8 cellular contexts compared by ENCODE assay signal in the genomic region with DNA sequence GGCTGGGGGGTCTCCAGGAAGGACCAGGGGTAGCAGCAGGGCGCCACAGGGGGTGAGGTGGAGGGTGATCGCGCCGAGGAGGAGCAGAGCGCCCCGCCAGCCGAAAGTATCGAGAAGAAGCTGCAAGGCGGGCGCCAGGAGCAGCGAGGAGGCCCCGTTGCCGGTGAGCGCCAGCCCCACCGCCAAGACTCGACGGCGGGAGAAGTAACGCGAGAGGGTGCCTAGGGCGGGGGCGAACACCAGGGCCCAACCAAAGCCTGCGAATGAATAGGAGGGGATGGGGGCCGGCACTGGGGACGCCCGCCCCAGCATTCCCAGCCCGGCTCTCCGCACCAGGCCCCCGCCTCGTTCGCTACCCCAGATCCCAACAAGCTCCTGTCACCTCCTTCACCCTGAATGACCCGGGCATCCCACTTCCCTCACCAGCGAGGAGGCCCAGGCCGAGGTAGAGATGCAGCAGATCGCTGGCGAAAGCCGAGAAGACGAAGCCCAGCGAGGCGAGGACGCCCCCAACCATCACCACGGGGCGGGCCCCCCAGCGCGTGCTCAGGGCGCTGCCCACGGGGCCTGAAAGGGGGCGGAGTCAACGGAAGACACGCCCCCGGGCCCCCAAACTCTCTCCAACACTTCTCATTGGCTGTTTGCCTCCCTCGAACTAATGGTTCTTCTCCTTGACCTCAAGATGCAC. TPM values are rescaled to one million over a fixed set of nuclear protein-coding genes. Genes with fewer than 3 reads are reported as not detected.
DNase-seq lines count a peak whose midpoint lies in the region; ATAC-seq and TF ChIP-seq lines count a peak whose summit lies in the region.

No MANE protein-coding gene starts in this region.

- H3K27me3 Mint-ChIP-seq in CD14-positive monocyte (ENCODE audit: low read depth in 3 of 3): peaks cover 38 to 55% (median 48%) of the 10 kb centered on the region in 3 donors
- peaks cover 15% of the 10 kb centered on the region for H3K27me3 Mint-ChIP-seq in activated CD4-positive, alpha-beta T cell treated with anti-CD3 and anti-CD28 coated beads, Interleukin-2, amount 10 ng/mL, durations not matched to agents 24 days and 14 days
- peaks cover 42% of the 10 kb centered on the region for H3K27me3 Mint-ChIP-seq in endodermal cell (ENCODE audit: insufficient read depth)

- H3K27me3 ChIP-seq in endodermal cell (ENCODE audit: control insufficient read depth, insufficient read depth, low read length, poor library complexity, severe bottlenecking) (peaks cover 55% of the 10 kb centered on the region), osteoblast (ENCODE audit: insufficient read depth, low read length) (peaks cover 38% of the 10 kb centered on the region)

- H3K79me2 ChIP-seq in osteoblast (ENCODE audit: insufficient read depth, low read length): no peaks in the 10 kb centered on the region

- H4K20me1 ChIP-seq in osteoblast (ENCODE audit: insufficient read depth, low read length): no peaks in the 10 kb centered on the region

- no peak overlapping the region for H2AFZ ChIP-seq in osteoblast (ENCODE audit: low read length)

- ATAC-seq in GM18907 (IDR thresholded peaks at IDR 0.05; ENCODE audit: unreplicated experiment) (no peak), HG03565 (IDR thresholded peaks at IDR 0.05; ENCODE audit: unreplicated experiment) (no peak)

- H3K9me3 ChIP-seq in endodermal cell (ENCODE audit: control insufficient read depth, low read length): no peaks in the 10 kb centered on the region
- no peaks in the 10 kb centered on the region for H3K9me3 ChIP-seq in osteoblast (ENCODE audit: low read depth, low read length)

- no peak overlapping the region for H3K4me3 ChIP-seq in endodermal cell (ENCODE audit: low read length)
- peak overlapping the region; percentile 63 for H3K4me3 ChIP-seq in osteoblast (ENCODE audit: insufficient read depth, low read length)

- H3K27ac ChIP-seq in endodermal cell (ENCODE audit: low read depth, low read length) (no peak overlapping the region), osteoblast (ENCODE audit: low read depth, low read length) (no peak overlapping the region)

- no peak overlapping the region for H3K9ac ChIP-seq in endodermal cell (ENCODE audit: extremely low read depth, low read length, poor library complexity, severe bottlenecking)

- H3K9me3 Mint-ChIP-seq in CD14-positive monocyte (peaks cover 0 to 11% (median 4%) of the 10 kb centered on the region in 7 donors), endodermal cell (no peaks in the 10 kb centered on the region)
- H3K9me3 Mint-ChIP-seq in activated CD4-positive, alpha-beta T cell treated with anti-CD3 and anti-CD28 coated beads, Interleukin-2, amount 10 ng/mL, durations not matched to agents 24 days and 14 days: no peaks in the 10 kb centered on the region

- H3K4me1 Mint-ChIP-seq in CD14-positive monocyte (peaks cover 46% of the 10 kb centered on the region), endodermal cell (peaks cover 14% of the 10 kb centered on the region)
- peaks cover 34% of the 10 kb centered on the region for H3K4me1 Mint-ChIP-seq in activated CD4-positive, alpha-beta T cell treated with anti-CD3 and anti-CD28 coated beads, Interleukin-2, amount 10 ng/mL, durations not matched to agents 24 days and 14 days

- DNase-seq in CD14-positive monocyte (ENCODE audit: low spot score): no peak
- DNase-seq in activated CD4-positive, alpha-beta T cell treated with anti-CD3 and anti-CD28 coated beads, Interleukin-2, amount 10 ng/mL, durations not matched to agents 24 days and 14 days: peak; percentile 77
- peak; percentile 86 for DNase-seq in endodermal cell
- no peak for DNase-seq in osteoblast (ENCODE audit: insufficient read length, low spot score, missing footprints)
- DNase-seq in NCI-H82 (lab: John Stamatoyannopoulos, UW): no peak
- DNase-seq in cerebellar cortex (ENCODE audit: low spot score): no peak

- H3K36me3 ChIP-seq in endodermal cell (ENCODE audit: control insufficient read depth, insufficient read depth, low read length): no peaks in the 10 kb centered on the region
- H3K36me3 ChIP-seq in osteoblast (ENCODE audit: insufficient read depth, low read length): no peaks in the 10 kb centered on the region

- H3K4me1 ChIP-seq in endodermal cell (ENCODE audit: control insufficient read depth, insufficient read depth, low read length) (peaks cover 4% of the 10 kb centered on the region), osteoblast (ENCODE audit: insufficient read depth, low read length) (peaks cover 11% of the 10 kb centered on the region)

- H3K36me3 Mint-ChIP-seq in CD14-positive monocyte: peaks cover 5 to 12% of the 10 kb centered on the region in 2 donors
- H3K36me3 Mint-ChIP-seq in activated CD4-positive, alpha-beta T cell treated with anti-CD3 and anti-CD28 coated beads, Interleukin-2, amount 10 ng/mL, durations not matched to agents 24 days and 14 days (ENCODE audit: low read depth): peaks cover 5% of the 10 kb centered on the region
- H3K36me3 Mint-ChIP-seq in endodermal cell (ENCODE audit: low read depth): peaks cover 6% of the 10 kb centered on the region

- peak overlapping the region in 2 of 7 donors; percentile 33 to 68 for H3K27ac Mint-ChIP-seq in CD14-positive monocyte
- H3K27ac Mint-ChIP-seq in activated CD4-positive, alpha-beta T cell treated with anti-CD3 and anti-CD28 coated beads, Interleukin-2, amount 10 ng/mL, durations not matched to agents 24 days and 14 days: peak overlapping the region; percentile 37
- no peak overlapping the region for H3K27ac Mint-ChIP-seq in endodermal cell

- intact Hi-C loops in CD14-positive monocyte (cut with micrococcal nuclease): loop anchor here in 1 of 2 donors (5.0 kb wide), 1 partner anchor 250 kb away; a partner anchor contains a TSS
- intact Hi-C loops in activated CD4-positive, alpha-beta T cell treated with anti-CD3 and anti-CD28 coated beads, Interleukin-2, amount 10 ng/mL, durations not matched to agents 24 days and 14 days (cut with micrococcal nuclease): no loop called here

- H3K4me2 ChIP-seq in osteoblast (ENCODE audit: insufficient read depth, low read length): peak overlapping the region; percentile 78

- 9 to 15% methylated on average over 6 to 52 of the region's 52 CpGs for WGBS in endodermal cell (ENCODE audit: insufficient coverage in 1 of 2, insufficient read length in 1 of 2), 2 experiments

- H3K4me3 Mint-ChIP-seq in CD14-positive monocyte: peak overlapping the region; percentile 62 to 81
- H3K4me3 Mint-ChIP-seq in activated CD4-positive, alpha-beta T cell treated with anti-CD3 and anti-CD28 coated beads, Interleukin-2, amount 10 ng/mL, durations not matched to agents 24 days and 14 days: peak overlapping the region; percentile 69
- peak overlapping the region; percentile 44 for H3K4me3 Mint-ChIP-seq in endodermal cell

- no peak for TF ChIP-seq CTCF in CD14-positive monocyte (IDR thresholded peaks at IDR 0.05)
- TF ChIP-seq CTCF in endodermal cell (conservative IDR thresholded peaks at IDR 0.05): no peak
- TF ChIP-seq CTCF in osteoblast (IDR thresholded peaks at IDR 0.05; ENCODE audit: extremely low read depth, low read depth, low read length): no peak

RNA-seq across cellular contexts. Expression of a gene that starts 1.2 kb away (rescaled TPM):
- polyA plus RNA-seq in CD14-positive monocyte: not detected
- 0.16 and 0.40 TPM in 2 replicates for total RNA-seq in activated CD4-positive, alpha-beta T cell treated with anti-CD3 and anti-CD28 coated beads, Interleukin-2, amount 10 ng/mL, durations not matched to agents 24 days and 14 days
- total RNA-seq in endodermal cell: under 1 TPM; 0.24 to 0.44 TPM
- 0.43 TPM for polyA plus RNA-seq in endodermal cell (2013, experiment 1 of 2)
- 0.54 TPM for polyA plus RNA-seq in endodermal cell (2013, experiment 2 of 2)
- total RNA-seq in osteoblast: 0.29 and 0.36 TPM in 2 replicates

RNA-seq across cellular contexts. Expression of a gene that starts 6.8 kb away (rescaled TPM):
- polyA plus RNA-seq in CD14-positive monocyte: 1 to 10 TPM in 1 of 2 donors, under 1 TPM in 1; 0.93 to 2.2 TPM
- total RNA-seq in activated CD4-positive, alpha-beta T cell treated with anti-CD3 and anti-CD28 coated beads, Interleukin-2, amount 10 ng/mL, durations not matched to agents 24 days and 14 days: 12.4 and 13.5 TPM in 2 replicates
- total RNA-seq in endodermal cell (10 to 100 TPM; 18.8 to 19.9 TPM), osteoblast (1.2 and 1.4 TPM in 2 replicates)
- 4.3 TPM for polyA plus RNA-seq in endodermal cell (2013, experiment 1 of 2)
- polyA plus RNA-seq in endodermal cell (2013, experiment 2 of 2): 4.3 TPM

RNA-seq across cellular contexts. Expression of a gene that starts 19.8 kb away (rescaled TPM):
- polyA plus RNA-seq in CD14-positive monocyte: under 1 TPM in 1 of 2 donors, not detected in 1; 0.06 TPM
- 0.90 and 0.91 TPM in 2 replicates for total RNA-seq in activated CD4-positive, alpha-beta T cell treated with anti-CD3 and anti-CD28 coated beads, Interleukin-2, amount 10 ng/mL, durations not matched to agents 24 days and 14 days
- total RNA-seq in endodermal cell (1 to 10 TPM; 2.9 to 7.0 TPM), osteoblast (not detected in 2 replicates)
- 2.0 TPM for polyA plus RNA-seq in endodermal cell (2013, experiment 1 of 2)
- 1.1 TPM for polyA plus RNA-seq in endodermal cell (2013, experiment 2 of 2)

RNA-seq across cellular contexts. Expression of a gene that starts 30.2 kb away (rescaled TPM):
- 1,000 to 10,000 TPM; 1,057 to 1,383 TPM for polyA plus RNA-seq in CD14-positive monocyte
- total RNA-seq in activated CD4-positive, alpha-beta T cell treated with anti-CD3 and anti-CD28 coated beads, Interleukin-2, amount 10 ng/mL, durations not matched to agents 24 days and 14 days: 128 and 131 TPM in 2 replicates
- 100 to 1,000 TPM; 233 to 277 TPM for total RNA-seq in endodermal cell
- polyA plus RNA-seq in endodermal cell (2013, experiment 1 of 2): 221 TPM
- polyA plus RNA-seq in endodermal cell (2013, experiment 2 of 2): 204 TPM
- total RNA-seq in osteoblast: 37.3 and 38.9 TPM in 2 replicates

RNA-seq across cellular contexts. Expression of a gene that starts 37.4 kb away (rescaled TPM):
- 10 to 100 TPM; 22.7 to 61.9 TPM for polyA plus RNA-seq in CD14-positive monocyte
- total RNA-seq in activated CD4-positive, alpha-beta T cell treated with anti-CD3 and anti-CD28 coated beads, Interleukin-2, amount 10 ng/mL, durations not matched to agents 24 days and 14 days: not detected in 2 replicates
- total RNA-seq in endodermal cell: not detected
- 0.50 TPM for polyA plus RNA-seq in endodermal cell (2013, experiment 1 of 2)
- 0.54 TPM for polyA plus RNA-seq in endodermal cell (2013, experiment 2 of 2)
- total RNA-seq in osteoblast: not detected in 2 replicates

Comparison
In these comparisons a context has a peak if more than half of its experiments do, and no peak if none do; other contexts are left out.
1. DNase-seq: peak in activated CD4-positive, alpha-beta T cell treated with anti-CD3 and anti-CD28 coated beads, Interleukin-2, amount 10 ng/mL, durations not matched to agents 24 days and 14 days (single experiment) and endodermal cell (single experiment); none in CD14-positive monocyte (single experiment), osteoblast (single experiment), NCI-H82 (single experiment) and cerebellar cortex (single experiment).
2. Peak in every context shown above with its lines, with median percentiles within 50 percentile points of each other: H3K4me3 Mint-ChIP-seq.